ENCODE assay signal across 1 cellular context in the genomic region with DNA sequence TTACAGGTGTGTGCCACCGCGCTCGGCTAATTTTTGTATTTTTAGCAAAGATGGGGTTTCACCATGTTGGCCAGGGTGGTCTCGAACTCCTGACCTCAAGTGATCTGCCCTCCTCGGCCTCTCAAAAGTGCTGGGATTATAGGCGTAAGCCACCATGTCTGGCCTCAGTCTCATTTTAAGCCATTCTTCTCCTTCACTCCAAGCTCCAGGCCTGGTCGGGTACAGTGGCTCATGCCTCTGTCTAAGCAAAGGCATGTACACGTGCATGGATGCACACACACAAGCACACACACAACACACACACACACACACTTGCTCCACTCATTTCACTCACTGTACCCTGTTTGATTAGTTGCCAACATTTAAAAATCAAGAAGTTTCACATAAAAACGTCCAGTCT.
TF ChIP-seq lines count a peak whose summit lies in the region.

No MANE protein-coding gene starts in this region.

TF ChIP-seq in IMR-90, 13 proteins besides CTCF, POLR2A, EP300 and RAD21:
- TF ChIP-seq BHLHE40 (IDR thresholded peaks at IDR 0.05; ENCODE audit: low read depth, low read length): no peak
- TF ChIP-seq, protein P1, sequence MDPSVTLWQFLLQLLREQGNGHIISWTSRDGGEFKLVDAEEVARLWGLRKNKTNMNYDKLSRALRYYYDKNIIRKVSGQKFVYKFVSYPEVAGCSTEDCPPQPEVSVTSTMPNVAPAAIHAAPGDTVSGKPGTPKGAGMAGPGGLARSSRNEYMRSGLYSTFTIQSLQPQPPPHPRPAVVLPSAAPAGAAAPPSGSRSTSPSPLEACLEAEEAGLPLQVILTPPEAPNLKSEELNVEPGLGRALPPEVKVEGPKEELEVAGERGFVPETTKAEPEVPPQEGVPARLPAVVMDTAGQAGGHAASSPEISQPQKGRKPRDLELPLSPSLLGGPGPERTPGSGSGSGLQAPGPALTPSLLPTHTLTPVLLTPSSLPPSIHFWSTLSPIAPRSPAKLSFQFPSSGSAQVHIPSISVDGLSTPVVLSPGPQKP (IDR thresholded peaks at IDR 0.05; ENCODE audit: borderline replicate concordance, low read depth, low read length): no peak
